ENCODE assay signal across 6 cellular contexts in genomic region chr21:36828208-36828607, GRCh38.
"Had no signal": no experiment of that assay in that cellular context is flagged by ENCODE, and none has a peak within 500 bp of the region (broad histone marks: within the 10 kb centered on the region; RNA-seq: fewer than 3 reads in every experiment).

No MANE protein-coding gene starts in this region.

- H3K4me2 ChIP-seq: KMS-11 had no signal

- DNase-seq: Karpas-422, KBM-7, KG1 had no signal

- H3K9ac ChIP-seq: KMS-11 had no signal

- FAIRE-seq: HTR-8/SVneo had no signal

- H3K27ac ChIP-seq: HL-60, KMS-11 had no signal
